In genomic region chr22:39287076-39287743, GRCh38 we compare ENCODE assay signal across 10 cellular contexts. TPM values are rescaled to one million over a fixed set of nuclear protein-coding genes. Genes with fewer than 3 reads are reported as not detected.
DNase-seq lines count a peak whose midpoint lies in the region; ATAC-seq and TF ChIP-seq lines count a peak whose summit lies in the region.
"Had no signal": no experiment of that assay in that cellular context is flagged by ENCODE, and none has a peak within 500 bp of the region (broad histone marks: within the 10 kb centered on the region; RNA-seq: fewer than 3 reads in every experiment).

No MANE protein-coding gene starts in this region.

- H3K36me3 ChIP-seq in OCI-LY3 (replicated peaks; ENCODE audit: low read depth, low read length) = no peaks in the 10 kb centered on the region

- peaks cover 2% of the 10 kb centered on the region for H3K9me3 Mint-ChIP-seq in activated CD8-positive, alpha-beta T cell treated with anti-CD3 and anti-CD28 coated beads for 36 hours
- no peaks in the 10 kb centered on the region for H3K9me3 Mint-ChIP-seq in activated CD8-positive, alpha-beta T cell treated with anti-CD3 and anti-CD28 coated beads, Interleukin-2, amount 10 ng/mL, durations not matched to agents 7 days and 5 days (ENCODE audit: insufficient read depth)

- CTCF ChIA-PET in activated CD8-positive, alpha-beta T cell treated with anti-CD3 and anti-CD28 coated beads for 36 hours (lab: Charles Lee) = interaction anchor here (1.0 kb wide), 1 partner anchor 116 kb away, joined by 3 read pairs; no protein-coding TSS in a partner anchor
- CTCF ChIA-PET in activated CD8-positive, alpha-beta T cell treated with anti-CD3 and anti-CD28 coated beads, Interleukin-2, amount 10 ng/mL, durations not matched to agents 7 days and 5 days (lab: Charles Lee) = no interaction called here

- no peak overlapping the region for H3K9ac ChIP-seq in OCI-LY3 (ENCODE audit: low read length)

- no peak overlapping the region for H3K4me3 Mint-ChIP-seq in activated CD8-positive, alpha-beta T cell treated with anti-CD3 and anti-CD28 coated beads for 36 hours
- H3K4me3 Mint-ChIP-seq in activated CD8-positive, alpha-beta T cell treated with anti-CD3 and anti-CD28 coated beads, Interleukin-2, amount 10 ng/mL, durations not matched to agents 7 days and 5 days = no peak overlapping the region

- peak overlapping the region; percentile 63 for H2AFZ ChIP-seq in OCI-LY3 (ENCODE audit: low read depth, low read length)

- no peaks in the 10 kb centered on the region for H3K9me3 ChIP-seq in OCI-LY3 (ENCODE audit: insufficient read depth, low read length)

- H3K36me3 Mint-ChIP-seq in activated CD8-positive, alpha-beta T cell treated with anti-CD3 and anti-CD28 coated beads for 36 hours (ENCODE audit: low read depth) = peaks cover 2% of the 10 kb centered on the region
- no peaks in the 10 kb centered on the region for H3K36me3 Mint-ChIP-seq in activated CD8-positive, alpha-beta T cell treated with anti-CD3 and anti-CD28 coated beads, Interleukin-2, amount 10 ng/mL, durations not matched to agents 7 days and 5 days (ENCODE audit: low read depth)

- peaks cover 27% of the 10 kb centered on the region for H3K4me1 ChIP-seq in OCI-LY3 (ENCODE audit: low read length)

- intact Hi-C loops in activated CD8-positive, alpha-beta T cell treated with anti-CD3 and anti-CD28 coated beads for 36 hours (cut with micrococcal nuclease) = no loop called here
- intact Hi-C loops in left ventricle myocardium superior (cut with micrococcal nuclease) = no loop called here

- no peak for DNase-seq in activated CD8-positive, alpha-beta T cell treated with anti-CD3 and anti-CD28 coated beads for 36 hours
- no peak for DNase-seq in activated CD8-positive, alpha-beta T cell treated with anti-CD3 and anti-CD28 coated beads, Interleukin-2, amount 10 ng/mL, durations not matched to agents 7 days and 5 days
- DNase-seq in left ventricle myocardium superior = peak; percentile 46
- DNase-seq in superior temporal gyrus (ENCODE audit: extremely low spot score) = peak; percentile 31
- no peak for DNase-seq in NCI-H1048 (lab: John Stamatoyannopoulos, UW)
- no peak for DNase-seq in T-helper 9 cell
- DNase-seq: NCI-H1417 had no signal

- no peak overlapping the region for H3K27ac Mint-ChIP-seq in activated CD8-positive, alpha-beta T cell treated with anti-CD3 and anti-CD28 coated beads for 36 hours
- H3K27ac Mint-ChIP-seq in activated CD8-positive, alpha-beta T cell treated with anti-CD3 and anti-CD28 coated beads, Interleukin-2, amount 10 ng/mL, durations not matched to agents 7 days and 5 days = no peak overlapping the region

- peak overlapping the region; percentile 9 for H3K4me3 ChIP-seq in OCI-LY3 (ENCODE audit: low read length)
- H3K4me3 ChIP-seq: skin epidermis had no signal

- POLR2A ChIA-PET in activated CD8-positive, alpha-beta T cell treated with anti-CD3 and anti-CD28 coated beads for 36 hours (lab: Charles Lee) = interaction anchor here (1.6 kb wide), 1 partner anchor 29 kb away, joined by 3 read pairs; no protein-coding TSS in a partner anchor
- POLR2A ChIA-PET in activated CD8-positive, alpha-beta T cell treated with anti-CD3 and anti-CD28 coated beads, Interleukin-2, amount 10 ng/mL, durations not matched to agents 7 days and 5 days (lab: Charles Lee) = no interaction called here

- H3K27me3 ChIP-seq in OCI-LY3 (ENCODE audit: low read depth, low read length) = no peaks in the 10 kb centered on the region

- H3K4me1 Mint-ChIP-seq in activated CD8-positive, alpha-beta T cell treated with anti-CD3 and anti-CD28 coated beads for 36 hours (ENCODE audit: low read depth) = no peaks in the 10 kb centered on the region
- H3K4me1 Mint-ChIP-seq in activated CD8-positive, alpha-beta T cell treated with anti-CD3 and anti-CD28 coated beads, Interleukin-2, amount 10 ng/mL, durations not matched to agents 7 days and 5 days (ENCODE audit: low read depth) = no peaks in the 10 kb centered on the region

- H3K27me3 Mint-ChIP-seq in activated CD8-positive, alpha-beta T cell treated with anti-CD3 and anti-CD28 coated beads for 36 hours = no peaks in the 10 kb centered on the region
- H3K27me3 Mint-ChIP-seq in activated CD8-positive, alpha-beta T cell treated with anti-CD3 and anti-CD28 coated beads, Interleukin-2, amount 10 ng/mL, durations not matched to agents 7 days and 5 days (ENCODE audit: low read depth) = peaks cover 3% of the 10 kb centered on the region

- H4K20me1 ChIP-seq in OCI-LY3 (ENCODE audit: insufficient read depth, low read length) = no peaks in the 10 kb centered on the region

- peak; percentile 24 for ATAC-seq in activated CD8-positive, alpha-beta T cell treated with anti-CD3 and anti-CD28 coated beads for 36 hours
- ATAC-seq in activated CD8-positive, alpha-beta T cell treated with anti-CD3 and anti-CD28 coated beads, Interleukin-2, amount 10 ng/mL, durations not matched to agents 7 days and 5 days = no peak
- peak; percentile 5 for ATAC-seq in left ventricle myocardium superior
- no peak for ATAC-seq in HG03045 (IDR thresholded peaks at IDR 0.05; ENCODE audit: unreplicated experiment)

- H3K27ac ChIP-seq in OCI-LY3 (ENCODE audit: low read length) = peak overlapping the region; percentile 36

- TF ChIP-seq CTCF in activated CD8-positive, alpha-beta T cell treated with anti-CD3 and anti-CD28 coated beads for 36 hours (IDR thresholded peaks at IDR 0.05) = no peak
- 0 out of 2 replicates have a peak, but pooled peaks have one; percentile 22 for TF ChIP-seq CTCF in OCI-LY3 (IDR thresholded peaks at IDR 0.05; ENCODE audit: low read depth, low read length)

- H3K4me2 ChIP-seq in OCI-LY3 (ENCODE audit: low read length) = peak overlapping the region; percentile 46

- H3K79me2 ChIP-seq in OCI-LY3 (ENCODE audit: low read length) = no peaks in the 10 kb centered on the region

RNA-seq across cellular contexts. Expression of gene RPL3, which starts 32.2 kb away (rescaled TPM):
- 1,000 to 10,000 TPM; 3,563 to 3,599 TPM for total RNA-seq in activated CD8-positive, alpha-beta T cell treated with anti-CD3 and anti-CD28 coated beads for 36 hours
- 1,000 to 10,000 TPM; 1,693 to 1,717 TPM for total RNA-seq in activated CD8-positive, alpha-beta T cell treated with anti-CD3 and anti-CD28 coated beads, Interleukin-2, amount 10 ng/mL, durations not matched to agents 7 days and 5 days
- 319 TPM for total RNA-seq in left ventricle myocardium superior

RNA-seq across cellular contexts. Expression of gene PDGFB, which starts 42.4 kb away (rescaled TPM):
- 1 to 10 TPM; 1.7 to 3.0 TPM for total RNA-seq in activated CD8-positive, alpha-beta T cell treated with anti-CD3 and anti-CD28 coated beads for 36 hours
- total RNA-seq in activated CD8-positive, alpha-beta T cell treated with anti-CD3 and anti-CD28 coated beads, Interleukin-2, amount 10 ng/mL, durations not matched to agents 7 days and 5 days = under 1 TPM; 0.18 to 0.34 TPM
- total RNA-seq in left ventricle myocardium superior = 19.9 TPM

Comparison
In these comparisons a context has a peak if more than half of its experiments do, and no peak if none do; other contexts are left out.
1. ATAC-seq: peak in activated CD8-positive, alpha-beta T cell treated with anti-CD3 and anti-CD28 coated beads for 36 hours (single experiment) and left ventricle myocardium superior (single experiment); none in activated CD8-positive, alpha-beta T cell treated with anti-CD3 and anti-CD28 coated beads, Interleukin-2, amount 10 ng/mL, durations not matched to agents 7 days and 5 days (single experiment) and HG03045 (single experiment).
2. DNase-seq: peak in left ventricle myocardium superior (single experiment) and superior temporal gyrus (single experiment); none in activated CD8-positive, alpha-beta T cell treated with anti-CD3 and anti-CD28 coated beads for 36 hours (single experiment), activated CD8-positive, alpha-beta T cell treated with anti-CD3 and anti-CD28 coated beads, Interleukin-2, amount 10 ng/mL, durations not matched to agents 7 days and 5 days (single experiment), NCI-H1048 (single experiment) and T-helper 9 cell (single experiment).